In the genomic region with DNA sequence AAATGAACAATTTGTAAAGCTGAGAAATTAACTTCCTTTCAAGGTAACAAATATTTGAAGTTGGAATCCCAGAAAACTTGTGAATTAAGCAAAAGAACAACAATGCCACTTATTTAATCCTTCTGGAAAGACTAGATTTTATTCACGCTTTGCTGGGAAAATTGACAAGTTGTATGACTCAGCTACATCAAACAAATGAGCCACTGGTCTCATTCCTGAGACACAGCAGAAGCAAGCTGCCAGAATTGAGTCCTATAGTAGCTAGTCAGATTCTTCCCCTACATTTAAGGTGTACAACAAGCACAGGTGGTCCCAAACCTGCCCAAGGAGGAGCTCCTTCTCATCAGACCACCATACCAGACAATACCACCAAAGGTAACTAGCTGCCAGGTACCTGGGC, we compare ENCODE assay signal across 16 cellular contexts.
DNase-seq lines count a peak whose midpoint lies in the region; ATAC-seq and TF ChIP-seq lines count a peak whose summit lies in the region.
"Had no signal": no experiment of that assay in that cellular context is flagged by ENCODE, and none has a peak within 500 bp of the region (broad histone marks: within the 10 kb centered on the region; RNA-seq: fewer than 3 reads in every experiment).

No MANE protein-coding gene starts in this region.

- no peak for TF ChIP-seq CTCF in C4-2B (conservative IDR thresholded peaks at IDR 0.05)
- TF ChIP-seq CTCF in epithelial cell of esophagus (IDR thresholded peaks at IDR 0.05; ENCODE audit: insufficient read depth, low read depth, low read length, missing control alignments), result no peak
- no peak for TF ChIP-seq CTCF in spleen (IDR thresholded peaks at IDR 0.05 in 8 of 11, conservative IDR thresholded peaks at IDR 0.05 in 3 of 11)

- H3K36me3 ChIP-seq in spleen, result no peaks in the 10 kb centered on the region
- H3K36me3 ChIP-seq: heart right ventricle, sigmoid colon had no signal

- 0% methylated on average over 1 of the region's 1 CpG for WGBS in spleen, 5 donors

- no peak for ATAC-seq in GM18520 (IDR thresholded peaks at IDR 0.05; ENCODE audit: unreplicated experiment)
- ATAC-seq: activated T-helper 17 cell treated with anti-CD3 and anti-CD28 coated beads, Interleukin-2, amount 50 U/mL, for 72 hours; heart right ventricle; WTC11 had no signal

- H3K27ac ChIP-seq in C4-2B, result peak overlapping the region; percentile 87
- no peak overlapping the region for H3K27ac ChIP-seq in spleen
- H3K27ac ChIP-seq: heart right ventricle, sigmoid colon had no signal

- no peaks in the 10 kb centered on the region for H3K27me3 ChIP-seq in spleen (replicated peaks in 1 of 7)
- H3K27me3 ChIP-seq: heart right ventricle, sigmoid colon had no signal

- DNase-seq in NCI-H446 treated with DMSO at 0.1 percent for 48 hours (lab: John Stamatoyannopoulos, UW), result peak; percentile 31
- peak; percentile 75 for DNase-seq in epithelial cell of esophagus (ENCODE audit: low read depth)
- peak; percentile 43 for DNase-seq in myocyte (ENCODE audit: low read depth)
- no peak for DNase-seq in spleen
- no peak for DNase-seq in stimulated activated CD4-positive, alpha-beta T cell treated with anti-CD3 and anti-CD28 coated beads, Interleukin-2, amount 100 ng/mL, for 48 hours
- no peak for DNase-seq in cerebellum (ENCODE audit: low spot score)
- DNase-seq: CD4-positive, alpha-beta T cell; heart right ventricle; Kasumi-1; NCI-H510A; SHP77 treated with DMSO at 0.1 percent for 48 hours; sigmoid colon had no signal

- H3K4me3 ChIP-seq in epithelial cell of esophagus (ENCODE audit: low read length) (no peak overlapping the region), spleen (no peak overlapping the region)
- H3K4me3 ChIP-seq: heart right ventricle, sigmoid colon had no signal

- intact Hi-C loops in spleen (cut with DNase I; ENCODE audit: low total_unique reads), result no loop called here

- TF ChIP-seq POLR2A in spleen (IDR thresholded peaks at IDR 0.05), result no peak

- H3K4me1 ChIP-seq in spleen, result no peaks in the 10 kb centered on the region

- H3K9me3 ChIP-seq in spleen, result no peaks in the 10 kb centered on the region
- H3K9me3 ChIP-seq: heart right ventricle, sigmoid colon had no signal

Comparison
In these comparisons a context has a peak if more than half of its experiments do, and no peak if none do; other contexts are left out.
1. DNase-seq: peak in NCI-H446 treated with DMSO at 0.1 percent for 48 hours (single experiment), epithelial cell of esophagus (single experiment) and myocyte (single experiment); none in spleen (single experiment), stimulated activated CD4-positive, alpha-beta T cell treated with anti-CD3 and anti-CD28 coated beads, Interleukin-2, amount 100 ng/mL, for 48 hours (0 of 2) and cerebellum (single experiment).